In the genomic region with DNA sequence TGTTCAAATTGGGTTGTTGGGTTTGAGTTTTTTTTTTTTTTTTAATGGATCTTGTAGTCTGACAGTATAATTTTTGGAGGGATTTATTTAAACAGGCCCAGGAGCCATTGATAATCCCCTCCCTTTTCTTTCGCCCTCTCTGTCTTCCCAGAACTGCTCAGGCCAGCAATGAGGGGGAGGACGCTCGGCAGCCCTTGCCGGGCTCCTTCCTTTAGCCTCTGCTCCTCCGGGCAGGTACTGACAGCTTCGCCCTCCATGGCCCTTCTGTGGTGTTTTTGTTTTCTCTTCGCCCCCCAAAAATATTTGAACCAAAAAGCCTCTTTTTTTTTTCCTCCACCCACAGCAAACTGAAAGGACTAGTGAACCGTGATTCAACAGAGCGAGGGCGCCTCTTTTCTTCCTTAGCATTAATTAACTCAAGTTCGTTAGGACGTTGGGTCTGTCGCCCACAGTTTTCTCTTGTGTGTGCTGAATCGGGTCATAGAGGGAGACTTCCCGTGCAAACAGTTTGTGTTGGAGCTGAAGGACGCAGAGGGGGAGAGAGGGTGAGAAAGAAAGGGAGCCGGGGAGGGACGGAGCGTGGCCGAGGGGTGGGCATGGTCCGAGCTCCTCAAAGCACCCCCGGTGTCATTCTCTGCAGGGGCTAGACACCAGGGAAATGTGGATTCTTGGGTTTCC, we compare ENCODE assay signal across 14 cellular contexts. TPM values are rescaled to one million over a fixed set of nuclear protein-coding genes. Genes with fewer than 3 reads are reported as not detected.
A peak's percentile ranks its signal among the peaks of the same experiment; 100 is the strongest.
DNase-seq lines count a peak whose midpoint lies in the region; ATAC-seq and TF ChIP-seq lines count a peak whose summit lies in the region.
"Had no signal": no experiment of that assay in that cellular context is flagged by ENCODE, and none has a peak within 500 bp of the region (broad histone marks: within the 10 kb centered on the region; RNA-seq: fewer than 3 reads in every experiment).

No MANE protein-coding gene starts in this region.

- intact Hi-C loops in heart right ventricle (cut with DNase I) (loop anchor here in 2 of 10 donors (2.0 to 5.0 kb wide), 2 partner anchors 18 to 46 kb away; no protein-coding TSS in a partner anchor), Right ventricle myocardium superior (cut with DNase I) (no loop called here), uterus (cut with DNase I; ENCODE audit: low total_unique reads) (no loop called here)

- DNase-seq in heart right ventricle (no peak), Right ventricle myocardium superior (no peak), epithelial cell of proximal tubule (ENCODE audit: low read depth) (no peak), neural progenitor cell (ENCODE audit: low spot score) (peak; percentile 75), uterus (peak in 1 of 2 donors; percentile 25), kidney glomerular epithelial cell (lab: John Stamatoyannopoulos, UW) (no peak), NCI-H345 (lab: John Stamatoyannopoulos, UW) (no peak)
- DNase-seq in activated T-cell treated with anti-CD3 and anti-CD28 coated beads, Interleukin-2, amount 50 U/mL, for 72 hours = no peak
- DNase-seq: activated gamma-delta T cell, NCI-H510A, occipital lobe, SHP77 treated with DMSO at 0.1 percent for 48 hours had no signal

- H3K79me2 ChIP-seq in neural progenitor cell (ENCODE audit: low read depth) = no peaks in the 10 kb centered on the region

- H3K27ac Mint-ChIP-seq in neural progenitor cell = no peak overlapping the region
- no peak overlapping the region for H3K27ac Mint-ChIP-seq in activated T-cell treated with anti-CD3 and anti-CD28 coated beads, Interleukin-2, amount 50 U/mL, for 72 hours

- peak overlapping the region in 6 of 10 donors; percentile 6 to 25 (median 16) for H3K4me3 ChIP-seq in heart right ventricle
- H3K4me3 ChIP-seq in epithelial cell of proximal tubule (ENCODE audit: low read depth, low read length) = peak overlapping the region; percentile 49
- no peak overlapping the region for H3K4me3 ChIP-seq in neural progenitor cell
- H3K4me3 ChIP-seq in uterus = peak overlapping the region; percentile 10 to 29
- H3K4me3 ChIP-seq: A549, HAP-1 had no signal

- peaks cover 0 to 38% (median 0%) of the 10 kb centered on the region in 7 donors for H3K27me3 ChIP-seq in heart right ventricle
- peaks cover 100% of the 10 kb centered on the region for H3K27me3 ChIP-seq in neural progenitor cell
- no peaks in the 10 kb centered on the region for H3K27me3 ChIP-seq in uterus

- H3K9ac ChIP-seq in neural progenitor cell = no peak overlapping the region

- H3K9me3 ChIP-seq in heart right ventricle (no peaks in the 10 kb centered on the region), neural progenitor cell (ENCODE audit: low read depth) (no peaks in the 10 kb centered on the region), uterus (no peaks in the 10 kb centered on the region)
- H3K9me3 ChIP-seq: A549, HAP-1 had no signal

- H3K4me3 Mint-ChIP-seq in neural progenitor cell = peak overlapping the region; percentile 9
- no peak overlapping the region for H3K4me3 Mint-ChIP-seq in activated T-cell treated with anti-CD3 and anti-CD28 coated beads, Interleukin-2, amount 50 U/mL, for 72 hours

- H3K36me3 ChIP-seq in heart right ventricle = no peaks in the 10 kb centered on the region
- H3K36me3 ChIP-seq in neural progenitor cell = no peaks in the 10 kb centered on the region
- no peaks in the 10 kb centered on the region for H3K36me3 ChIP-seq in uterus
- H3K36me3 ChIP-seq: HAP-1 had no signal

- TF ChIP-seq CTCF in heart right ventricle (IDR thresholded peaks at IDR 0.05) (no peak), epithelial cell of proximal tubule (conservative IDR thresholded peaks at IDR 0.05; ENCODE audit: low read depth, low read length) (no peak), neural progenitor cell (IDR thresholded peaks at IDR 0.05) (no peak), uterus (IDR thresholded peaks at IDR 0.05) (no peak)

- no peak overlapping the region for H3K4me2 ChIP-seq in neural progenitor cell
- H3K4me2 ChIP-seq: A549 had no signal

- peaks cover 99% of the 10 kb centered on the region for H4K20me1 ChIP-seq in neural progenitor cell (ENCODE audit: low read depth)

- H3K27ac ChIP-seq in heart right ventricle (peak overlapping the region; percentile 79 to 96 (median 88)), neural progenitor cell (no peak overlapping the region), uterus (peak overlapping the region; percentile 95 to 99)
- H3K27ac ChIP-seq: A549 had no signal

- H3K36me3 Mint-ChIP-seq in neural progenitor cell = no peaks in the 10 kb centered on the region
- H3K36me3 Mint-ChIP-seq in activated T-cell treated with anti-CD3 and anti-CD28 coated beads, Interleukin-2, amount 50 U/mL, for 72 hours (ENCODE audit: insufficient read depth in 2 of 2) = peaks cover 0 to 1% of the 10 kb centered on the region in 2 donors

- ATAC-seq in heart right ventricle (no peak), Right ventricle myocardium superior (ENCODE audit: poor library complexity) (no peak)
- no peak for ATAC-seq in activated T-cell treated with anti-CD3 and anti-CD28 coated beads, Interleukin-2, amount 50 U/mL, for 72 hours (replicated peaks in 1 of 2)
- ATAC-seq: A549 had no signal

- H3K4me1 ChIP-seq in heart right ventricle (peaks cover 55 to 99% (median 94%) of the 10 kb centered on the region in 9 donors), neural progenitor cell (peaks cover 24% of the 10 kb centered on the region), uterus (peaks cover 7 to 24% of the 10 kb centered on the region in 2 donors)
- H3K4me1 ChIP-seq: A549, HAP-1 had no signal

- peaks cover 60% of the 10 kb centered on the region for H3F3A ChIP-seq in neural progenitor cell (ENCODE audit: low read depth)

- H2AFZ ChIP-seq in neural progenitor cell (replicated peaks) = no peak overlapping the region

- H3K4me1 Mint-ChIP-seq in neural progenitor cell = peaks cover 20% of the 10 kb centered on the region
- peaks cover 32% of the 10 kb centered on the region for H3K4me1 Mint-ChIP-seq in activated T-cell treated with anti-CD3 and anti-CD28 coated beads, Interleukin-2, amount 50 U/mL, for 72 hours (ENCODE audit: low read depth)

- WGBS in heart right ventricle, 2 donors = 65 to 72% methylated on average over 22 of the region's 22 CpGs

- TF ChIP-seq POLR2A in uterus (IDR thresholded peaks at IDR 0.05) = no peak

- H3K27me3 Mint-ChIP-seq in neural progenitor cell (ENCODE audit: insufficient read depth, low read depth) = peaks cover 95% of the 10 kb centered on the region
- H3K27me3 Mint-ChIP-seq in activated T-cell treated with anti-CD3 and anti-CD28 coated beads, Interleukin-2, amount 50 U/mL, for 72 hours (ENCODE audit: low read depth) = peaks cover 60% of the 10 kb centered on the region

- H3K9me3 Mint-ChIP-seq in neural progenitor cell = no peaks in the 10 kb centered on the region
- no peaks in the 10 kb centered on the region for H3K9me3 Mint-ChIP-seq in activated T-cell treated with anti-CD3 and anti-CD28 coated beads, Interleukin-2, amount 50 U/mL, for 72 hours

RNA-seq across cellular contexts. Expression of gene NFIX, which starts 21.5 kb away (rescaled TPM):
- total RNA-seq in heart right ventricle (100 to 1,000 TPM; 111 to 162 (median 145) TPM), Right ventricle myocardium superior (160 TPM), epithelial cell of proximal tubule (1.7 TPM in 1 of 2 replicates, not detected in the other), neural progenitor cell (ENCODE audit: low replicate concordance) (0.06 TPM in 2 replicates), uterus (100 to 1,000 TPM in 2 of 4 donors, 10 to 100 TPM in 2; 27.4 to 381 (median 78.4) TPM)
- polyA plus RNA-seq in heart right ventricle = 10 to 100 TPM; 16.8 to 34.2 TPM
- 1 to 10 TPM; 2.2 to 2.8 TPM for total RNA-seq in activated T-cell treated with anti-CD3 and anti-CD28 coated beads, Interleukin-2, amount 50 U/mL, for 72 hours

RNA-seq across cellular contexts. Expression of gene DAND5, which starts 47.4 kb away (rescaled TPM):
- total RNA-seq in heart right ventricle (10 to 100 TPM in 5 of 10 donors, 1 to 10 TPM in 5; 7.3 to 14.4 (median 10.1) TPM), Right ventricle myocardium superior (9.1 TPM), epithelial cell of proximal tubule (0.06 and 0.07 TPM in 2 replicates), neural progenitor cell (ENCODE audit: low replicate concordance) (0.06 and 0.07 TPM in 2 replicates), uterus (under 1 TPM in 1 of 4 donors, not detected in 3; 0.14 TPM)
- 1 to 10 TPM in 1 of 2 donors, under 1 TPM in 1; 0.71 to 4.2 TPM for polyA plus RNA-seq in heart right ventricle
- under 1 TPM; 0.12 to 0.32 TPM for total RNA-seq in activated T-cell treated with anti-CD3 and anti-CD28 coated beads, Interleukin-2, amount 50 U/mL, for 72 hours
- total RNA-seq: occipital lobe had no signal

RNA-seq across cellular contexts. Expression of gene GADD45GIP1, which starts 59.7 kb away (rescaled TPM):
- total RNA-seq in heart right ventricle (10 to 100 TPM; 18.4 to 33.9 (median 20.9) TPM), Right ventricle myocardium superior (31.1 TPM), epithelial cell of proximal tubule (87.2 and 105 TPM in 2 replicates), neural progenitor cell (ENCODE audit: low replicate concordance) (17.1 and 42.2 TPM in 2 replicates), uterus (10 to 100 TPM in 2 of 4 donors, 1 to 10 TPM in 2; 3.3 to 76.8 (median 12.8) TPM)
- polyA plus RNA-seq in heart right ventricle = 100 to 1,000 TPM; 120 to 237 TPM
- 10 to 100 TPM; 15.9 to 16.4 TPM for total RNA-seq in activated T-cell treated with anti-CD3 and anti-CD28 coated beads, Interleukin-2, amount 50 U/mL, for 72 hours

Comparison
In these comparisons a context has a peak if more than half of its experiments do, and no peak if none do; other contexts are left out.
1. RNA of gene NFIX, which starts 21.5 kb away (total RNA-seq): 160 TPM in Right ventricle myocardium superior (single experiment), 111 to 162 TPM in heart right ventricle and 27.4 to 381 TPM in uterus; 2.2 to 2.8 TPM in activated T-cell treated with anti-CD3 and anti-CD28 coated beads, Interleukin-2, amount 50 U/mL, for 72 hours, 1.7 TPM in epithelial cell of proximal tubule and 0.06 TPM in neural progenitor cell; every median in the first group is over 4 times any median in the second.